Comparison of ENCODE assay signal across 37 cellular contexts in genomic region chr20:21450572-21450971, GRCh38. TPM values are rescaled to one million over a fixed set of nuclear protein-coding genes. Genes with fewer than 3 reads are reported as not detected.
DNase-seq lines count a peak whose midpoint lies in the region; ATAC-seq and TF ChIP-seq lines count a peak whose summit lies in the region.
"Had no signal": no experiment of that assay in that cellular context is flagged by ENCODE, and none has a peak within 500 bp of the region (broad histone marks: within the 10 kb centered on the region; RNA-seq: fewer than 3 reads in every experiment).

No MANE protein-coding gene starts in this region.

- TF ChIP-seq CTCF in AG10803 (conservative IDR thresholded peaks at IDR 0.05; ENCODE audit: low read length) (no peak), RWPE1 (conservative IDR thresholded peaks at IDR 0.05; ENCODE audit: low read depth) (no peak), sigmoid colon (IDR thresholded peaks at IDR 0.05) (no peak)

- H3K27ac ChIP-seq in RWPE1, result no peak overlapping the region
- H3K27ac ChIP-seq in sigmoid colon, result no peak overlapping the region
- H3K27ac ChIP-seq: HL-60, KMS-11, lower lobe of right lung, psoas muscle, WERI-Rb-1 had no signal

- DNase-seq in AG10803 (ENCODE audit: low read depth), result peak; percentile 3
- DNase-seq in HCEC 1CT, result peak; percentile 55
- DNase-seq in RWPE1 (ENCODE audit: low spot score), result peak; percentile 30
- DNase-seq in iris pigment epithelial cell (ENCODE audit: low read depth), result peak; percentile 12
- no peak for DNase-seq in CD1c-positive myeloid dendritic cell (ENCODE audit: extremely low spot score)
- DNase-seq in sigmoid colon, result no peak
- DNase-seq: activated CD4-positive, alpha-beta T cell treated with anti-CD3 and anti-CD28 coated beads for 4 hours; activated CD8-positive, alpha-beta memory T cell treated with anti-CD3 and anti-CD28 coated beads for 24 hours; activated T-cell treated with anti-CD3 and anti-CD28 coated beads for 4 hours; erythroblast; GOT3; head of caudate nucleus; kidney; lower lobe of right lung; MV-4-11; natural killer cell; NCI-H1436; NCI-H446 treated with DMSO at 0.1 percent for 48 hours; NCI-H82; nucleus accumbens; psoas muscle; RPMI8226; stimulated activated CD4-positive, alpha-beta T cell treated with anti-CD3 and anti-CD28 coated beads, Interleukin-15, amount 100 ng/mL, for 24 hours; T-cell; trophoblast cell; WERI-Rb-1 had no signal

- no peak overlapping the region for H3K4me3 ChIP-seq in AG10803 (ENCODE audit: low read length)
- no peak overlapping the region for H3K4me3 ChIP-seq in sigmoid colon
- H3K4me3 ChIP-seq: lower lobe of right lung, psoas muscle had no signal

- POLR2A ChIA-PET in RWPE1 (lab: Yijun Ruan, JAX; ENCODE audit: low non-redundant PET), result no interaction called here

- H3K4me1 ChIP-seq in sigmoid colon, result no peaks in the 10 kb centered on the region
- H3K4me1 ChIP-seq: lower lobe of right lung, psoas muscle had no signal

- CTCF ChIA-PET in RWPE1 (lab: Yijun Ruan, JAX), result no interaction called here

- H3K36me3 ChIP-seq in sigmoid colon, result no peaks in the 10 kb centered on the region
- H3K36me3 ChIP-seq: lower lobe of right lung, WERI-Rb-1 had no signal

- TF ChIP-seq EP300 in sigmoid colon (IDR thresholded peaks at IDR 0.05), result no peak

- H3K27me3 ChIP-seq in sigmoid colon, result no peaks in the 10 kb centered on the region

- no peak for TF ChIP-seq POLR2A in sigmoid colon (IDR thresholded peaks at IDR 0.05)

- no peak for ATAC-seq in HG02759 (IDR thresholded peaks at IDR 0.05; ENCODE audit: unreplicated experiment)
- no peak for ATAC-seq in HG02623 (IDR thresholded peaks at IDR 0.05; ENCODE audit: unreplicated experiment)
- ATAC-seq: activated naive CD4-positive, alpha-beta T cell treated with anti-CD3 and anti-CD28 coated beads, Interleukin-2, amount 50 U/mL, for 72 hours; lower lobe of right lung; natural killer cell; psoas muscle; stimulated activated effector memory CD8-positive, alpha-beta T cell treated with anti-CD3 and anti-CD28 coated beads, Interleukin-12 subunit alpha, Interleukin-12 subunit beta, amount 100 ng/mL, for 72 hours; T-cell had no signal

- intact Hi-C loops in sigmoid colon (cut with DNase I), result no loop called here

- WGBS in sigmoid colon, 2 donors, result 11 to 66% methylated on average over 1 of the region's 1 CpG

- no peaks in the 10 kb centered on the region for H3K9me3 ChIP-seq in sigmoid colon
- H3K9me3 ChIP-seq: lower lobe of right lung, psoas muscle had no signal

RNA-seq across cellular contexts. Expression of gene NKX2-4, which starts 53.2 kb away (rescaled TPM):
- not detected for total RNA-seq in sigmoid colon
- not detected for polyA plus RNA-seq in sigmoid colon
- total RNA-seq: activated naive CD4-positive, alpha-beta T cell treated with anti-CD3 and anti-CD28 coated beads, Interleukin-2, amount 50 U/mL, for 72 hours; activated T-helper 2 cell treated with anti-CD3 and anti-CD28 coated beads, Interferon-gamma antibody, Interleukin-2, Interleukin-4, amounts not matched to agents 10 μg/mL and 5 μg/mL and 100 μg/mL, durations not matched to agents 14 hours and 24 hours and 36 hours; fibroblast of villous mesenchyme; kidney; lower lobe of right lung; mononuclear cell; natural killer cell; psoas muscle; subcutaneous adipose tissue; T-cell had no signal
- polyA plus RNA-seq: BJ, psoas muscle had no signal

Comparison
In these comparisons a context has a peak if more than half of its experiments do, and no peak if none do; other contexts are left out.
1. DNase-seq: peak in AG10803 (single experiment), HCEC 1CT (single experiment), RWPE1 (single experiment) and iris pigment epithelial cell (single experiment); none in CD1c-positive myeloid dendritic cell (single experiment) and sigmoid colon (single experiment).